7 cellular contexts compared by ENCODE assay signal in genomic region chr16:76190059-76190458, GRCh38.
"Had no signal": no experiment of that assay in that cellular context is flagged by ENCODE, and none has a peak within 500 bp of the region (broad histone marks: within the 10 kb centered on the region; RNA-seq: fewer than 3 reads in every experiment).

No MANE protein-coding gene starts in this region.

- H3K27ac ChIP-seq: HL-60 had no signal

- H3K4me2 ChIP-seq: GM23338 had no signal

- H3K4me3 ChIP-seq: GM23338, HAP-1 had no signal

- H3K9me3 ChIP-seq: HAP-1 had no signal

- ATAC-seq: GM23338, HCT116 had no signal

- H3K36me3 ChIP-seq: HAP-1 had no signal

- H3K4me1 ChIP-seq: HAP-1 had no signal

- DNase-seq: H7, HFFc6, KG1 had no signal

- H2AFZ ChIP-seq: GM23338 had no signal
